Comparison of ENCODE assay signal across 7 cellular contexts in the genomic region with DNA sequence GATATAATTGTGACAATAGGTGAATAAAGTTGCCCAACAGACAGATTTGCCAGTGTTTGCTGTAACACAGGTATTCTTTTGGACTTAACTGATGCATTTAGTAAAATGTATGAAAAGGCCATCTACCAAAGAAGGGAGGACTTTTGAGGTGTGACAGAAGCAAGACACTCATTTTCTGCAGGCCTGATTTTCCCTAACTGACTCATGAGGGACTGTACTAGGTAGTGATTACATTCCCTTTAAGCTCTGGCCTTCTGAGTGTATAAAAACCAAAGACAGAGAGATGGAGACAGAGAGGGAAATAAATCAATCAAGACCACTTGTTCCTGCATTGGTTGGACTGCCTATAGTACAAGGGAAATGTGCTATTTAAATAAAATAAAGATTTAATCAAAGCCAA.
"Had no signal": no experiment of that assay in that cellular context is flagged by ENCODE, and none has a peak within 500 bp of the region (broad histone marks: within the 10 kb centered on the region; RNA-seq: fewer than 3 reads in every experiment).

No MANE protein-coding gene starts in this region.

- H3K9me3 Mint-ChIP-seq: HFFc6 had no signal

- ATAC-seq: GM23338, HCT116, K562 had no signal

- H3K9me3 ChIP-seq: HAP-1 had no signal

- DNase-seq: HFFc6, IMR-90, KG1 had no signal

- H3K4me1 ChIP-seq: HAP-1 had no signal

- H3K27ac Mint-ChIP-seq: GM23338, HFFc6 had no signal

- H3K4me3 ChIP-seq: GM23338, HAP-1, K562 had no signal

- H3K36me3 ChIP-seq: HAP-1 had no signal

- H3K4me3 Mint-ChIP-seq: GM23338, HFFc6 had no signal

- H2AFZ ChIP-seq: GM23338 had no signal
